In the genomic region with DNA sequence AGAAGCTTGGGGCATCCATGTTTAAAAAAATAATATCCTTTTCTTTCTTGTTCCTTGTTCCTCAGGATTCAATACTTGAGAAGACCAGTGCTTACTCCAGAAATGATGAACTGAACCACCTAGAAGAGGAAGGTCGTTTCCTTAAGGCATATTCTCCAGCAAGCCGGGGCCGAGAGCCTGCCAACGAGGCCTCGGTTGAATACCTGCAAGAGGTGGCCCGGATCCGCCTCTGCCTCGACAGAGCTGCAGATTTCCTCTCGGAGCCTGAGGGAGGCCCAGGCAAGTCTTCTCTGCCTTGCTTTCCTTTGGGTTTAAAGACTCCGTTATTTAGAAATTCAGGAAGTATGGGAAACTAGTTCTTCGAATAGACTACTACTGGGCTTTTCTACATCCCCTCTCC, we compare ENCODE assay signal across 30 cellular contexts.
"Had no signal": no experiment of that assay in that cellular context is flagged by ENCODE, and none has a peak within 500 bp of the region (broad histone marks: within the 10 kb centered on the region; RNA-seq: fewer than 3 reads in every experiment).

No MANE protein-coding gene starts in this region.

- H3K27ac ChIP-seq: coronary artery, esophagus muscularis mucosa, foreskin keratinocyte, gastroesophageal sphincter, heart left ventricle, hepatocyte, neutrophil, parathyroid adenoma, prostate gland, right atrium auricular region, testis, tibial artery had no signal

- H3K27me3 ChIP-seq: esophagus muscularis mucosa, foreskin keratinocyte, gastroesophageal sphincter, heart left ventricle, hepatocyte, neutrophil, right atrium auricular region, testis, tibial artery had no signal

- H3K4me1 Mint-ChIP-seq: mesothelial cell of epicardium; naive B cell; neural crest cell; stimulated activated effector memory CD8-positive, alpha-beta T cell treated with anti-CD3 and anti-CD28 coated beads, Interleukin-12 subunit alpha, Interleukin-12 subunit beta, amount 100 ng/mL, for 72 hours had no signal

- ATAC-seq: foreskin keratinocyte; gastroesophageal sphincter; heart left ventricle; left lobe of liver; mucosa of descending colon; natural killer cell treated with Interleukin-12 subunit alpha and Interleukin-12 subunit beta and Interleukin-15 and Interleukin-18, amount 100 ng/mL, for 72 hours; sciatic nerve; stimulated activated effector memory CD8-positive, alpha-beta T cell treated with anti-CD3 and anti-CD28 coated beads, Interleukin-12 subunit alpha, Interleukin-12 subunit beta, amount 100 ng/mL, for 72 hours had no signal

- H3K4me3 ChIP-seq: coronary artery, esophagus muscularis mucosa, gastroesophageal sphincter, heart left ventricle, hepatocyte, mucosa of descending colon, prostate gland, right atrium auricular region, smooth muscle cell, testis, tibial artery had no signal

- H3K9me3 Mint-ChIP-seq: mesothelial cell of epicardium; naive B cell; natural killer cell treated with Interleukin-12 subunit alpha and Interleukin-12 subunit beta and Interleukin-15 and Interleukin-18, amount 100 ng/mL, for 72 hours; neural crest cell; stimulated activated effector memory CD8-positive, alpha-beta T cell treated with anti-CD3 and anti-CD28 coated beads, Interleukin-12 subunit alpha, Interleukin-12 subunit beta, amount 100 ng/mL, for 72 hours; type B pancreatic cell had no signal

- H3K27ac Mint-ChIP-seq: mesothelial cell of epicardium; stimulated activated effector memory CD8-positive, alpha-beta T cell treated with anti-CD3 and anti-CD28 coated beads, Interleukin-12 subunit alpha, Interleukin-12 subunit beta, amount 100 ng/mL, for 72 hours; type B pancreatic cell had no signal

- H3K4me1 ChIP-seq: esophagus muscularis mucosa, foreskin keratinocyte, gastroesophageal sphincter, heart left ventricle, parathyroid adenoma, prostate gland, right atrium auricular region, testis, tibial artery had no signal

- DNase-seq: dermis blood vessel endothelial cell; effector memory CD4-positive, alpha-beta T cell; foreskin keratinocyte; heart left ventricle; kidney; mesenchymal stem cell; mucosa of descending colon; naive B cell; stimulated activated CD4-positive, alpha-beta T cell treated with anti-CD3 and anti-CD28 coated beads, Interleukin-2, amount 100 ng/mL, for 24 hours; stimulated activated CD4-positive, alpha-beta T cell treated with anti-CD3 and anti-CD28 coated beads, Interleukin-4, amount 100 ng/mL, for 24 hours; stimulated activated naive CD4-positive, alpha-beta T cell treated with Interleukin-2 at 50 U/mL for 16 hours; substantia nigra; testis had no signal

- H3K9me3 ChIP-seq: esophagus muscularis mucosa, gastroesophageal sphincter, heart left ventricle, mucosa of descending colon, neutrophil, prostate gland, right atrium auricular region, testis, tibial artery had no signal

- H3K27me3 Mint-ChIP-seq: naive B cell; natural killer cell treated with Interleukin-12 subunit alpha and Interleukin-12 subunit beta and Interleukin-15 and Interleukin-18, amount 100 ng/mL, for 72 hours; type B pancreatic cell had no signal

- H3K4me3 Mint-ChIP-seq: mesothelial cell of epicardium; naive B cell; natural killer cell treated with Interleukin-12 subunit alpha and Interleukin-12 subunit beta and Interleukin-15 and Interleukin-18, amount 100 ng/mL, for 72 hours; neural crest cell; stimulated activated effector memory CD8-positive, alpha-beta T cell treated with anti-CD3 and anti-CD28 coated beads, Interleukin-12 subunit alpha, Interleukin-12 subunit beta, amount 100 ng/mL, for 72 hours; type B pancreatic cell had no signal
